3 cellular contexts compared by ENCODE assay signal in genomic region chr22:37692627-37693285, GRCh38.
TF ChIP-seq lines count a peak whose summit lies in the region.

No MANE protein-coding gene starts in this region.

TF ChIP-seq in GM12891, 5 proteins besides CTCF, POLR2A, EP300 and RAD21:
- no peak for TF ChIP-seq POU2F2 (IDR thresholded peaks at IDR 0.05; ENCODE audit: low read depth, low read length)
- TF ChIP-seq POLR2AphosphoS5 (IDR thresholded peaks at IDR 0.05; ENCODE audit: low read depth, low read length) = peak; percentile 64
- no peak for TF ChIP-seq SPI1 (IDR thresholded peaks at IDR 0.05; ENCODE audit: low read depth, low read length)

TF ChIP-seq in HEK293, 187 proteins besides CTCF, POLR2A, EP300 and RAD21:
- TF ChIP-seq ZNF514 (tag by site-specific recombination; IDR thresholded peaks at IDR 0.05) (no peak), ZIC2 (tag by site-specific recombination; IDR thresholded peaks at IDR 0.05) (peak; percentile 69; the same call in 1 of the 2 replicates)

TF ChIP-seq in GM12878, 131 proteins besides CTCF, POLR2A, EP300 and RAD21:
- TF ChIP-seq FOS (IDR thresholded peaks at IDR 0.05; ENCODE audit: borderline replicate concordance, extremely low read depth, insufficient read length) (no peak), POLR2AphosphoS5 (IDR thresholded peaks at IDR 0.05; ENCODE audit: low read length) (peak; percentile 64; the same call in 1 of the 2 replicates)
